ENCODE assay signal across 22 cellular contexts in the genomic region with DNA sequence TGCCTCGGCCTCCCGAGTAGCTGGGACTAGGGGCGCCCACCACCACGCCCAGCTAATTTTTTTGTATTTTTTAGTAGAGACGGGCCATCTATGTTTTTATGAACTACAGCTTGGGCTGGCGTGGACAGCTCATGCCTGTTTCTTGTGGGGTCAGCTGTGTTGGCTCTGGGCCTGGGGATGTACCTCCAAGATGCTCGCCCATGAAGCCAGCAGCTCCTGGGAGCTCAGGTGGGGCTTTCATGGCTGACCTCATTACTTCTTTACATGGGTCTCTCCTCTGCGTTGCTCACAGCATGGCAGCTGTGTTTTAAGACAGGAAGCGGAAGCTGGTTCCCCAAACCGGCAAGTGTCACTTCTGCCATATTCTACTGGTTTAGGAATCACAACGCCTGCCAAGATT.
A peak's percentile ranks its signal among the peaks of the same experiment; 100 is the strongest.
DNase-seq lines count a peak whose midpoint lies in the region; ATAC-seq, FAIRE-seq and TF ChIP-seq lines count a peak whose summit lies in the region.
"Had no signal": no experiment of that assay in that cellular context is flagged by ENCODE, and none has a peak within 500 bp of the region (broad histone marks: within the 10 kb centered on the region; RNA-seq: fewer than 3 reads in every experiment).

No MANE protein-coding gene starts in this region.

- no peak overlapping the region for H3K4me2 ChIP-seq in PC-9
- H3K4me2 ChIP-seq: A549 had no signal

- no peak overlapping the region for H3K9ac ChIP-seq in kidney (ENCODE audit: low read length in 2 of 2)

- no peaks in the 10 kb centered on the region for H3K9me3 ChIP-seq in left ventricle myocardium inferior (replicated peaks)
- H3K9me3 ChIP-seq in PC-9 (ENCODE audit: insufficient read depth, low read depth), result no peaks in the 10 kb centered on the region
- H3K9me3 ChIP-seq in kidney (ENCODE audit: control insufficient read depth in 1 of 2, low read length in 2 of 2), result no peaks in the 10 kb centered on the region
- H3K9me3 ChIP-seq in aorta (ENCODE audit: control insufficient read depth, low read length), result peaks cover 1% of the 10 kb centered on the region
- H3K9me3 ChIP-seq: A549, Caco-2 had no signal

- ATAC-seq in Right ventricle myocardium inferior, result no peak
- no peak for ATAC-seq in aorta (ENCODE audit: low FRiP score)
- ATAC-seq: A549; CD8-positive, alpha-beta T cell had no signal

- H3F3A ChIP-seq in PC-9 (ENCODE audit: insufficient read depth, low read depth), result no peaks in the 10 kb centered on the region

- intact Hi-C loops in Right ventricle myocardium inferior (cut with DNase I), result no loop called here
- intact Hi-C loops in left ventricle myocardium inferior (cut with micrococcal nuclease), result no loop called here
- intact Hi-C loops in PC-9 (cut with micrococcal nuclease; ENCODE audit: unreplicated experiment), result no loop called here
- intact Hi-C loops in kidney (cut with DNase I), result no loop called here
- intact Hi-C loops in aorta (cut with DNase I), result no loop called here

- H3K36me3 ChIP-seq in left ventricle myocardium inferior, result no peaks in the 10 kb centered on the region
- no peaks in the 10 kb centered on the region for H3K36me3 ChIP-seq in PC-9 (ENCODE audit: low read depth)
- H3K36me3 ChIP-seq in kidney (ENCODE audit: control insufficient read depth in 1 of 2, insufficient read depth in 2 of 2, low read length in 2 of 2), result no peaks in the 10 kb centered on the region
- H3K36me3 ChIP-seq in aorta (ENCODE audit: control insufficient read depth in 1 of 2, insufficient read depth in 2 of 2, low read length in 1 of 2), result no peaks in the 10 kb centered on the region

- POLR2A ChIA-PET in PC-9 (lab: Charles Lee; ENCODE audit: unreplicated experiment), result no interaction called here

- peak overlapping the region; percentile 50 for H2AFZ ChIP-seq in PC-9

- H3K27me3 ChIP-seq in left ventricle myocardium inferior (ENCODE audit: low read depth) (no peaks in the 10 kb centered on the region), PC-9 (ENCODE audit: insufficient read depth, low read depth) (0 out of 2 replicates have a peak, but pooled peaks cover under 1% of the 10 kb centered on the region), aorta (ENCODE audit: control insufficient read depth in 1 of 2, insufficient read depth in 2 of 2, low read length in 1 of 2) (no peaks in the 10 kb centered on the region)

- CTCF ChIA-PET in PC-9 (lab: Charles Lee), result no interaction called here

- no peaks in the 10 kb centered on the region for H3K4me1 ChIP-seq in left ventricle myocardium inferior
- H3K4me1 ChIP-seq in PC-9 (replicated peaks; ENCODE audit: insufficient read depth), result no peaks in the 10 kb centered on the region
- no peaks in the 10 kb centered on the region for H3K4me1 ChIP-seq in kidney (ENCODE audit: control insufficient read depth in 1 of 2, insufficient read depth in 1 of 2, low read depth in 1 of 2, low read length in 2 of 2)
- no peaks in the 10 kb centered on the region for H3K4me1 ChIP-seq in aorta (ENCODE audit: control insufficient read depth in 1 of 2, insufficient read depth in 2 of 2, low read length in 2 of 2)
- H3K4me1 ChIP-seq: A549, Caco-2 had no signal

- no peak for FAIRE-seq in kidney (lab: Jason Lieb, UNC)
- FAIRE-seq: A549, D721Med, G401.6, GM12892, GM18507, GM19239 had no signal

- no peaks in the 10 kb centered on the region for H3K9me2 ChIP-seq in PC-9 (ENCODE audit: insufficient read depth)

- H4K20me1 ChIP-seq in PC-9 (ENCODE audit: insufficient read depth), result no peaks in the 10 kb centered on the region; the same call in 1 of the 2 replicates

- DNase-seq in Right ventricle myocardium inferior (ENCODE audit: missing footprints), result peak; percentile 34
- DNase-seq in left ventricle myocardium inferior, result no peak
- DNase-seq in PC-9, result no peak
- DNase-seq in kidney, result peak; percentile 31
- DNase-seq in aorta, result no peak
- DNase-seq in NCI-H1092 (lab: John Stamatoyannopoulos, UW), result no peak
- DNase-seq in HK-2 (ENCODE audit: unreplicated experiment), result no peak
- DNase-seq: AML-193; Caco-2; Calu3; CD4-positive, alpha-beta T cell; CD8-positive, alpha-beta T cell; DMS79 treated with DMSO at 0.1 percent for 48 hours; GF-D8 had no signal

- H3K27ac ChIP-seq in left ventricle myocardium inferior (replicated peaks) (no peak overlapping the region), PC-9 (no peak overlapping the region), kidney (ENCODE audit: low read depth in 2 of 2, low read length in 2 of 2) (no peak overlapping the region), aorta (ENCODE audit: low read depth in 1 of 2, low read length in 2 of 2) (no peak overlapping the region)
- H3K27ac ChIP-seq: 22Rv1, A549, C4-2B had no signal

- no peak overlapping the region for H3K4me3 ChIP-seq in left ventricle myocardium inferior
- H3K4me3 ChIP-seq in PC-9, result no peak overlapping the region
- H3K4me3 ChIP-seq in kidney (ENCODE audit: low read length in 2 of 2), result no peak overlapping the region
- no peak overlapping the region for H3K4me3 ChIP-seq in aorta (ENCODE audit: low read length in 2 of 2)
- H3K4me3 ChIP-seq: A549 had no signal

- no peak for TF ChIP-seq CTCF in left ventricle myocardium inferior (IDR thresholded peaks at IDR 0.05; ENCODE audit: borderline replicate concordance)
- no peak for TF ChIP-seq CTCF in PC-9 (conservative IDR thresholded peaks at IDR 0.05)
- no peak for TF ChIP-seq CTCF in kidney (IDR thresholded peaks at IDR 0.05; ENCODE audit: borderline replicate concordance, extremely low read depth, insufficient read depth)

- no peaks in the 10 kb centered on the region for H3K79me2 ChIP-seq in PC-9 (ENCODE audit: low read depth)

- WGBS in aorta, 2 donors, result 92 to 93% methylated on average over 11 of the region's 11 CpGs

- BruUV-seq in PC-9 (replicated peaks; lab: Mats Ljungman, UMichigan), result no TSS peak

Comparison
In these comparisons a context has a peak if more than half of its experiments do, and no peak if none do; other contexts are left out.
1. DNase-seq: peak in Right ventricle myocardium inferior (single experiment) and kidney (single experiment); none in left ventricle myocardium inferior (single experiment), PC-9 (0 of 2), aorta (0 of 2), NCI-H1092 (single experiment) and HK-2 (single experiment).